ENCODE assay signal across 24 cellular contexts in the genomic region with DNA sequence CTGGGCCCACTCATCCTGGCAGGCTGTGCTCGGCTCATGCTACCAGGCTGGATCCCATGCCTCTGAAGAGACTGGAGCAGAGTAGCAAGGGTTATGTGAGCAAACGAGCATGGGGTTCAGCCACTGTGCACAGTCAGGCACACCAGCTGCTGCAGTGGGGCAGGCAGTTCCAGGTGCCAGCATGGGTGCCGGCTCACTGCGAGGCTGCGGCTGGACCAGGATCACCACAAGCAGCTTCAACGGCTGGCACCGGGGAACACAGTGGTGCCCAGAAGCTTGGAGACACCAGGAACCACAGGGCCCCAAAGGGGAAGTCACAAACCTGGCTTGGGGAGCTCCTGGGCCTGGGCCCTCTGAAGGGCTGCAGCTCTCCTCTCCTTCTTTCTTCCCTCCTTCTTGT. TPM values are rescaled to one million over a fixed set of nuclear protein-coding genes. Genes with fewer than 3 reads are reported as not detected.
DNase-seq lines count a peak whose midpoint lies in the region; ATAC-seq, FAIRE-seq and TF ChIP-seq lines count a peak whose summit lies in the region.
"Had no signal": no experiment of that assay in that cellular context is flagged by ENCODE, and none has a peak within 500 bp of the region (broad histone marks: within the 10 kb centered on the region; RNA-seq: fewer than 3 reads in every experiment).

No MANE protein-coding gene starts in this region.

- no peaks in the 10 kb centered on the region for H3K4me1 Mint-ChIP-seq in endodermal cell
- H3K4me1 Mint-ChIP-seq in activated naive CD4-positive, alpha-beta T cell treated with anti-CD3 and anti-CD28 coated beads, Interleukin-2, amount 10 ng/mL, durations not matched to agents 7 days and 5 days = no peaks in the 10 kb centered on the region
- H3K4me1 Mint-ChIP-seq: CD4-positive, CD25-positive, alpha-beta regulatory T cell; CD8-positive, alpha-beta memory T cell had no signal

- 91 to 96% methylated on average over 5 to 7 of the region's 7 CpGs for WGBS in endodermal cell (ENCODE audit: insufficient coverage in 1 of 2, insufficient read length in 1 of 2), 2 experiments
- WGBS in gastroesophageal sphincter (ENCODE audit: low coverage in 1 of 2), 2 donors = no CpG with 5 or more reads among the region's 7 CpGs

- TF ChIP-seq POLR2A in gastroesophageal sphincter (IDR thresholded peaks at IDR 0.05) (no peak), GM12892 (IDR thresholded peaks at IDR 0.05; ENCODE audit: low read depth, low read length) (no peak)

- H3K4me1 ChIP-seq in A673 (ENCODE audit: insufficient read depth, low read length, poor library complexity, severe bottlenecking) (peaks cover 11% of the 10 kb centered on the region), endodermal cell (ENCODE audit: control insufficient read depth, insufficient read depth, low read length) (peaks cover 7% of the 10 kb centered on the region), gastroesophageal sphincter (peaks cover 0 to 16% (median 0%) of the 10 kb centered on the region in 3 donors)
- H3K4me1 ChIP-seq: BE2C had no signal

- no peak for FAIRE-seq in GM12892 (lab: Jason Lieb, UNC)
- FAIRE-seq: GM12878, GM19239, H54 had no signal

- no peak overlapping the region for H3K9ac ChIP-seq in endodermal cell (ENCODE audit: extremely low read depth, low read length, poor library complexity, severe bottlenecking)
- H3K9ac ChIP-seq: GM23248 had no signal

- TF ChIP-seq CTCF in A673 (conservative IDR thresholded peaks at IDR 0.05; ENCODE audit: low read depth, low read length) = no peak
- no peak for TF ChIP-seq CTCF in endodermal cell (conservative IDR thresholded peaks at IDR 0.05)
- TF ChIP-seq CTCF in gastroesophageal sphincter (IDR thresholded peaks at IDR 0.05) = no peak
- TF ChIP-seq CTCF in retinal pigment epithelial cell (conservative IDR thresholded peaks at IDR 0.05; ENCODE audit: low read depth, low read length) = no peak

- H3K36me3 ChIP-seq in A673 (ENCODE audit: insufficient read depth, low read length, poor library complexity, severe bottlenecking) = no peaks in the 10 kb centered on the region
- H3K36me3 ChIP-seq in endodermal cell (ENCODE audit: control insufficient read depth, insufficient read depth, low read length) = peaks cover 55% of the 10 kb centered on the region
- no peaks in the 10 kb centered on the region for H3K36me3 ChIP-seq in gastroesophageal sphincter
- H3K36me3 ChIP-seq: BE2C had no signal

- peak overlapping the region; percentile 58 for H3K27ac Mint-ChIP-seq in endodermal cell
- no peak overlapping the region for H3K27ac Mint-ChIP-seq in activated naive CD4-positive, alpha-beta T cell treated with anti-CD3 and anti-CD28 coated beads, Interleukin-2, amount 10 ng/mL, durations not matched to agents 7 days and 5 days
- H3K27ac Mint-ChIP-seq: CD4-positive, CD25-positive, alpha-beta regulatory T cell; CD8-positive, alpha-beta memory T cell had no signal

- H3K27ac ChIP-seq in A673 (ENCODE audit: low read depth, low read length, poor library complexity, severe bottlenecking) = peak overlapping the region; percentile 66
- no peak overlapping the region for H3K27ac ChIP-seq in endodermal cell (ENCODE audit: low read depth, low read length)
- H3K27ac ChIP-seq in gastroesophageal sphincter = peak overlapping the region in 3 of 4 donors; percentile 60 to 70 (median 61)
- H3K27ac ChIP-seq: GM23248, HL-60 had no signal

- POLR2A ChIA-PET in A673 (lab: Charles Lee; ENCODE audit: low non-redundant PET) = interaction anchor here (0.6 kb wide), 1 partner anchor 473 kb away, joined by 4 read pairs; no protein-coding TSS in a partner anchor

- H3K4me3 ChIP-seq in A673 (ENCODE audit: low read depth, low read length, poor library complexity, severe bottlenecking) (no peak overlapping the region), endodermal cell (ENCODE audit: low read length) (no peak overlapping the region), gastroesophageal sphincter (no peak overlapping the region), retinal pigment epithelial cell (ENCODE audit: low read length) (no peak overlapping the region)
- H3K4me3 ChIP-seq: GM12878, GM23248 had no signal

- no peak overlapping the region for H3K4me3 Mint-ChIP-seq in endodermal cell
- H3K4me3 Mint-ChIP-seq in activated naive CD4-positive, alpha-beta T cell treated with anti-CD3 and anti-CD28 coated beads, Interleukin-2, amount 10 ng/mL, durations not matched to agents 7 days and 5 days = no peak overlapping the region
- H3K4me3 Mint-ChIP-seq: CD4-positive, CD25-positive, alpha-beta regulatory T cell; CD8-positive, alpha-beta memory T cell had no signal

- DNase-seq in A673 (ENCODE audit: low spot score) = no peak
- no peak for DNase-seq in endodermal cell
- DNase-seq in retinal pigment epithelial cell (ENCODE audit: low read depth) = peak; percentile 75
- DNase-seq in activated naive CD4-positive, alpha-beta T cell treated with anti-CD3 and anti-CD28 coated beads, Interleukin-2, amount 10 ng/mL, durations not matched to agents 7 days and 5 days = no peak
- no peak for DNase-seq in HuH-7 (ENCODE audit: low spot score)
- DNase-seq in GM12892 (ENCODE audit: insufficient read length) = no peak
- DNase-seq: 8988T; BE2C; C1 segment of cervical spinal cord; CD4-positive, CD25-positive, alpha-beta regulatory T cell; CD8-positive, alpha-beta memory T cell; COR-L47; DMS 273 treated with DMSO at 0.1 percent for 48 hours; DND-41; EL; GM23248; HCEC 1CT had no signal

- peaks cover 31% of the 10 kb centered on the region for H3K36me3 Mint-ChIP-seq in endodermal cell (ENCODE audit: low read depth)
- no peaks in the 10 kb centered on the region for H3K36me3 Mint-ChIP-seq in activated naive CD4-positive, alpha-beta T cell treated with anti-CD3 and anti-CD28 coated beads, Interleukin-2, amount 10 ng/mL, durations not matched to agents 7 days and 5 days
- H3K36me3 Mint-ChIP-seq: CD4-positive, CD25-positive, alpha-beta regulatory T cell; CD8-positive, alpha-beta memory T cell had no signal

- CTCF ChIA-PET in A673 (lab: Charles Lee) = interaction anchor here (1.0 kb wide), 1 partner anchor 1664 kb away, joined by 3 read pairs; no protein-coding TSS in a partner anchor
- CTCF ChIA-PET in activated naive CD4-positive, alpha-beta T cell treated with anti-CD3 and anti-CD28 coated beads, Interleukin-2, amount 10 ng/mL, durations not matched to agents 7 days and 5 days (lab: Charles Lee) = no interaction called here

- intact Hi-C loops in A673 (cut with micrococcal nuclease; ENCODE audit: unreplicated experiment) = no loop called here

- H3K27me3 ChIP-seq in A673 (replicated peaks; ENCODE audit: insufficient read depth, low read depth, low read length, poor library complexity) (no peaks in the 10 kb centered on the region), endodermal cell (ENCODE audit: control insufficient read depth, insufficient read depth, low read length, poor library complexity, severe bottlenecking) (no peaks in the 10 kb centered on the region), gastroesophageal sphincter (no peaks in the 10 kb centered on the region)
- H3K27me3 ChIP-seq: BE2C had no signal

- no peak for ATAC-seq in gastroesophageal sphincter
- ATAC-seq: GM12878 had no signal

- TF ChIP-seq EP300 in gastroesophageal sphincter (IDR thresholded peaks at IDR 0.05) = no peak

- H3K9me3 Mint-ChIP-seq in endodermal cell = peaks cover 21% of the 10 kb centered on the region
- H3K9me3 Mint-ChIP-seq in activated naive CD4-positive, alpha-beta T cell treated with anti-CD3 and anti-CD28 coated beads, Interleukin-2, amount 10 ng/mL, durations not matched to agents 7 days and 5 days = peaks cover 26% of the 10 kb centered on the region

- BruUV-seq in A673 (replicated peaks; lab: Mats Ljungman, UMichigan) = no TSS peak

- H3K27me3 Mint-ChIP-seq in endodermal cell (ENCODE audit: insufficient read depth) = no peaks in the 10 kb centered on the region
- H3K27me3 Mint-ChIP-seq in activated naive CD4-positive, alpha-beta T cell treated with anti-CD3 and anti-CD28 coated beads, Interleukin-2, amount 10 ng/mL, durations not matched to agents 7 days and 5 days = no peaks in the 10 kb centered on the region
- H3K27me3 Mint-ChIP-seq: CD4-positive, CD25-positive, alpha-beta regulatory T cell had no signal

- H3K9me3 ChIP-seq in A673 (ENCODE audit: low read depth, low read length, poor library complexity, severe bottlenecking) = no peaks in the 10 kb centered on the region
- H3K9me3 ChIP-seq in endodermal cell (ENCODE audit: control insufficient read depth, low read length) = peaks cover 53% of the 10 kb centered on the region
- H3K9me3 ChIP-seq in gastroesophageal sphincter = peaks cover 0 to 16% (median 0%) of the 10 kb centered on the region in 3 donors
- H3K9me3 ChIP-seq: BE2C had no signal

RNA-seq across cellular contexts. Expression of a gene that starts 45.8 kb away (rescaled TPM):
- total RNA-seq in A673 (2021) = not detected in 2 replicates
- total RNA-seq in endodermal cell = 1 to 10 TPM; 1.6 to 1.9 TPM
- polyA plus RNA-seq in endodermal cell (2013, experiment 1 of 2) = 1.4 TPM
- polyA plus RNA-seq in endodermal cell (2013, experiment 2 of 2) = 4.0 TPM
- total RNA-seq in gastroesophageal sphincter = not detected
- polyA plus RNA-seq in GM12892 (2012; ENCODE audit: missing spikeins) = not detected
- total RNA-seq: CD4-positive, CD25-positive, alpha-beta regulatory T cell; CD8-positive, alpha-beta memory T cell; G401; GM12878; GM23248; HT1080 had no signal
- polyA plus RNA-seq: CD4-positive, CD25-positive, alpha-beta regulatory T cell; CD8-positive, alpha-beta memory T cell; GM23248 had no signal
